ENCODE assay signal across 21 cellular contexts in the genomic region with DNA sequence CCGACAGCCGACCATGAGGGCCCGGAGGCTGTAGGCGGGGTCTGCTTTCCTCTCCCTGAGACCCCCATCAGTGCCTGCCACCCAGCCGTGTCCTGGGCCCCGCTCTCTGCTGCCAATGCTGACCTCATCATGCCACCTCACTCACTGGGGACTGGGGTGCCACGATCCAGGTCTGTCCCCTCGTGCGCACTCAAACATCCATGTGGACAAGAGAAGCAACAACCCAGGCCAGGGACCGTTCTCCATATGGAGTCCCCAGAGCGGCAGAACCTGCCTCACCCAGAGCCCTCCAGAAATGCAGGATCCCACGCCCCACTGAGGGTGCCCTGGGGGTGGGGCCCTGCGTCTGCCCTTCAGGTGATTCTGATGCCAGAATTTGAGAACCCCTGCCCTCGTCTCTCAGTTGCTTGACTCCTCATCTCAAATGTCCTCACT.
A peak's percentile ranks its signal among the peaks of the same experiment; 100 is the strongest.
DNase-seq lines count a peak whose midpoint lies in the region; ATAC-seq and TF ChIP-seq lines count a peak whose summit lies in the region.
"Had no signal": no experiment of that assay in that cellular context is flagged by ENCODE, and none has a peak within 500 bp of the region (broad histone marks: within the 10 kb centered on the region; RNA-seq: fewer than 3 reads in every experiment).

No MANE protein-coding gene starts in this region.

- no peaks in the 10 kb centered on the region for H3K36me3 ChIP-seq in upper lobe of right lung
- H3K36me3 ChIP-seq: BLaER1 treated with 17β-estradiol and CSF1 and Interleukin-3, amounts not matched to agents 10 nM and 100 nM had no signal

- H3K4me3 ChIP-seq in upper lobe of right lung (no peak overlapping the region), coronary artery (no peak overlapping the region)
- H3K4me3 ChIP-seq: BLaER1 treated with 17β-estradiol and CSF1 and Interleukin-3, amounts not matched to agents 10 nM and 100 nM; GM12878 had no signal

- no peaks in the 10 kb centered on the region for H3K4me1 Mint-ChIP-seq in natural killer cell treated with Interleukin-12 subunit alpha and Interleukin-12 subunit beta and Interleukin-15 and Interleukin-18, amount 100 ng/mL, for 72 hours (ENCODE audit: low read depth in 2 of 2)
- no peaks in the 10 kb centered on the region for H3K4me1 Mint-ChIP-seq in natural killer cell
- H3K4me1 Mint-ChIP-seq: B cell; CD4-positive, CD25-positive, alpha-beta regulatory T cell; CD8-positive, alpha-beta memory T cell had no signal

- H3K4me1 ChIP-seq in upper lobe of right lung = no peaks in the 10 kb centered on the region

- no peaks in the 10 kb centered on the region for H3K27me3 ChIP-seq in upper lobe of right lung
- H3K27me3 ChIP-seq: BLaER1 treated with 17β-estradiol and CSF1 and Interleukin-3, amounts not matched to agents 10 nM and 100 nM had no signal

- intact Hi-C loops in natural killer cell (cut with micrococcal nuclease) = no loop called here
- intact Hi-C loops in posterior vena cava (cut with DNase I) = loop anchor here in 1 of 2 donors (5.0 kb wide), 1 partner anchor 1141 kb away; no protein-coding TSS in a partner anchor
- intact Hi-C loops in upper lobe of right lung (cut with DNase I) = no loop called here

- TF ChIP-seq CTCF in natural killer cell (IDR thresholded peaks at IDR 0.05) (no peak), upper lobe of right lung (IDR thresholded peaks at IDR 0.05) (no peak), coronary artery (IDR thresholded peaks at IDR 0.05) (no peak)

- H3K27ac Mint-ChIP-seq in natural killer cell treated with Interleukin-12 subunit alpha and Interleukin-12 subunit beta and Interleukin-15 and Interleukin-18, amount 100 ng/mL, for 72 hours = no peak overlapping the region
- H3K27ac Mint-ChIP-seq in natural killer cell = no peak overlapping the region
- H3K27ac Mint-ChIP-seq: B cell; CD4-positive, CD25-positive, alpha-beta regulatory T cell; CD8-positive, alpha-beta memory T cell had no signal

- no peak overlapping the region for H3K4me3 Mint-ChIP-seq in natural killer cell treated with Interleukin-12 subunit alpha and Interleukin-12 subunit beta and Interleukin-15 and Interleukin-18, amount 100 ng/mL, for 72 hours
- no peak overlapping the region for H3K4me3 Mint-ChIP-seq in natural killer cell
- H3K4me3 Mint-ChIP-seq: B cell; CD4-positive, CD25-positive, alpha-beta regulatory T cell; CD8-positive, alpha-beta memory T cell; H9 had no signal

- ATAC-seq in natural killer cell treated with Interleukin-12 subunit alpha and Interleukin-12 subunit beta and Interleukin-15 and Interleukin-18, amount 100 ng/mL, for 72 hours = no peak
- ATAC-seq in natural killer cell = no peak
- no peak for ATAC-seq in upper lobe of right lung
- no peak for ATAC-seq in HG02571 (IDR thresholded peaks at IDR 0.05; ENCODE audit: unreplicated experiment)
- ATAC-seq: GM12878 had no signal

- peaks cover 4 to 18% of the 10 kb centered on the region in 2 donors for H3K27me3 Mint-ChIP-seq in natural killer cell treated with Interleukin-12 subunit alpha and Interleukin-12 subunit beta and Interleukin-15 and Interleukin-18, amount 100 ng/mL, for 72 hours
- H3K27me3 Mint-ChIP-seq in natural killer cell (ENCODE audit: low read depth in 2 of 2) = peaks cover 0 to 7% of the 10 kb centered on the region in 2 donors
- H3K27me3 Mint-ChIP-seq: B cell; CD4-positive, CD25-positive, alpha-beta regulatory T cell; CD8-positive, alpha-beta memory T cell had no signal

- no peaks in the 10 kb centered on the region for H3K9me3 ChIP-seq in upper lobe of right lung
- H3K9me3 ChIP-seq: BLaER1 treated with 17β-estradiol and CSF1 and Interleukin-3, amounts not matched to agents 10 nM and 100 nM had no signal

- peak; percentile 49 for DNase-seq in natural killer cell treated with Interleukin-12 subunit alpha and Interleukin-12 subunit beta and Interleukin-15 and Interleukin-18, amount 100 ng/mL, for 72 hours (ENCODE audit: low spot score)
- DNase-seq in natural killer cell = no peak
- peak; percentile 33 for DNase-seq in left kidney (ENCODE audit: low read depth, low spot score)
- DNase-seq in posterior vena cava (ENCODE audit: low spot score) = peak; percentile 58
- peak; percentile 48 for DNase-seq in upper lobe of right lung
- DNase-seq in stimulated activated CD4-positive, alpha-beta T cell treated with anti-CD3 and anti-CD28 coated beads, Interleukin-2, amount 100 ng/mL, for 48 hours = no peak
- no peak for DNase-seq in coronary artery (ENCODE audit: low spot score)
- DNase-seq: CD4-positive, CD25-positive, alpha-beta regulatory T cell; COR-L47; DMS 273 treated with DMSO at 0.1 percent for 48 hours; DMS53; DND-41; EL; GOT3; H9 had no signal

- H3K27ac ChIP-seq in upper lobe of right lung (no peak overlapping the region), coronary artery (no peak overlapping the region)
- H3K27ac ChIP-seq: BLaER1 treated with 17β-estradiol and CSF1 and Interleukin-3, amounts not matched to agents 10 nM and 100 nM; HL-60 had no signal

- H3K36me3 Mint-ChIP-seq in natural killer cell treated with Interleukin-12 subunit alpha and Interleukin-12 subunit beta and Interleukin-15 and Interleukin-18, amount 100 ng/mL, for 72 hours = no peaks in the 10 kb centered on the region
- H3K36me3 Mint-ChIP-seq in natural killer cell = no peaks in the 10 kb centered on the region
- H3K36me3 Mint-ChIP-seq: CD4-positive, CD25-positive, alpha-beta regulatory T cell had no signal

- no peaks in the 10 kb centered on the region for H3K9me3 Mint-ChIP-seq in natural killer cell treated with Interleukin-12 subunit alpha and Interleukin-12 subunit beta and Interleukin-15 and Interleukin-18, amount 100 ng/mL, for 72 hours
- H3K9me3 Mint-ChIP-seq in natural killer cell = no peaks in the 10 kb centered on the region
- H3K9me3 Mint-ChIP-seq: H9 had no signal

Comparison
In these comparisons a context has a peak if more than half of its experiments do, and no peak if none do; other contexts are left out.
1. DNase-seq: peak in natural killer cell treated with Interleukin-12 subunit alpha and Interleukin-12 subunit beta and Interleukin-15 and Interleukin-18, amount 100 ng/mL, for 72 hours (single experiment), left kidney (single experiment), posterior vena cava (single experiment) and upper lobe of right lung (single experiment); none in natural killer cell (single experiment), stimulated activated CD4-positive, alpha-beta T cell treated with anti-CD3 and anti-CD28 coated beads, Interleukin-2, amount 100 ng/mL, for 48 hours (0 of 2) and coronary artery (single experiment).